ENCODE assay signal across 18 cellular contexts in the genomic region with DNA sequence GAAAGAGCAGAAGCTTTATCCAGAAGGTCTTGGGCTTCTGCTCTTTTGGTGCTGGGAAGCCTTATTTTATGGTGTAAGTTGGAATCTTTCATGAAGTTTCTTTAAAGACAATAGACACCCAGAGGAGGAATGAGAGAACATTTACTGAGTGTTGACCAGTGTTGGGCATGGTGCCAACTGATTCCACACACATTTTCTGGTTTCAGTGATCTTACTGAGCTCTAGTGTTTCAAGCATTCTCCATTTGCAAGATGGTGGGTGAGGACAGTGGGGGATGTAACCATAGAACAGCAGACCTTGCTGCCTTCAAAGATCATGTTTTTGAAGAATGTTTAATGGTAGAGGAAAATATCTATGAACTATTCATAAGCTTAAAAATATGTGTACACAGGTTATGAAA.
DNase-seq lines count a peak whose midpoint lies in the region; ATAC-seq and TF ChIP-seq lines count a peak whose summit lies in the region.
"Had no signal": no experiment of that assay in that cellular context is flagged by ENCODE, and none has a peak within 500 bp of the region (broad histone marks: within the 10 kb centered on the region; RNA-seq: fewer than 3 reads in every experiment).

No MANE protein-coding gene starts in this region.

- POLR2A ChIA-PET in SK-N-SH (lab: Yijun Ruan, JAX): no interaction called here

- H3K79me2 ChIP-seq in SK-N-SH (ENCODE audit: insufficient read depth): no peaks in the 10 kb centered on the region

- H3K9ac ChIP-seq in SK-N-SH (no peak overlapping the region), adipocyte (ENCODE audit: low read length) (no peak overlapping the region)
- H3K9ac ChIP-seq: BLaER1 had no signal

- no peak overlapping the region for H3K27ac ChIP-seq in SK-N-SH (ENCODE audit: low read depth in 2 of 2, low read length in 1 of 2)
- H3K27ac ChIP-seq in psoas muscle: no peak overlapping the region
- H3K27ac ChIP-seq: BLaER1 had no signal

- no peak for DNase-seq in SK-N-SH
- peak; percentile 12 for DNase-seq in adipocyte (ENCODE audit: low read depth)
- DNase-seq in glomerular visceral epithelial cell (ENCODE audit: extremely low spot score): peak; percentile 36
- DNase-seq in psoas muscle: no peak
- no peak for DNase-seq in RPMI8226
- DNase-seq: CD8-positive, alpha-beta memory T cell; DMS79 treated with DMSO at 0.1 percent for 48 hours; KG1; NCI-H1092; NCI-H2081 treated with DMSO at 0.1 percent for 48 hours; NCI-H2227 treated with DMSO at 0.1 percent for 48 hours; NCI-H524 treated with DMSO at 0.1 percent for 48 hours; NK-92 treated with Interleukin-12 subunit alpha and Interleukin-12 subunit beta, amount 100 ng/mL, for 24 hours had no signal

- H3K4me2 ChIP-seq in SK-N-SH: no peak overlapping the region
- H3K4me2 ChIP-seq: BLaER1, GM23338 had no signal

- no peak for TF ChIP-seq EP300 in SK-N-SH (IDR thresholded peaks at IDR 0.05; ENCODE audit: borderline replicate concordance in 1 of 2, low read depth in 1 of 2, low read length in 1 of 2)

- H3K36me3 ChIP-seq in SK-N-SH (replicated peaks in 1 of 2; ENCODE audit: control insufficient read depth in 1 of 2, insufficient read depth in 2 of 2, low read length in 1 of 2) (no peaks in the 10 kb centered on the region), adipocyte (ENCODE audit: control insufficient read depth, insufficient read depth, low read length, severe bottlenecking) (no peaks in the 10 kb centered on the region), psoas muscle (ENCODE audit: insufficient read depth in 1 of 2, low read depth in 1 of 2) (no peaks in the 10 kb centered on the region)
- H3K36me3 ChIP-seq: BLaER1 had no signal

- TF ChIP-seq RAD21 in SK-N-SH (IDR thresholded peaks at IDR 0.05; ENCODE audit: low read length): no peak

- no peaks in the 10 kb centered on the region; the same call in 1 of the 2 replicates for H3K9me2 ChIP-seq in SK-N-SH

- H3K9me3 ChIP-seq in SK-N-SH (no peaks in the 10 kb centered on the region), adipocyte (ENCODE audit: control insufficient read depth, low read length) (no peaks in the 10 kb centered on the region), psoas muscle (no peaks in the 10 kb centered on the region)
- H3K9me3 ChIP-seq: BLaER1 had no signal

- TF ChIP-seq CTCF in SK-N-SH (IDR thresholded peaks at IDR 0.05) (no peak), psoas muscle (IDR thresholded peaks at IDR 0.05) (no peak)

- H3K4me3 ChIP-seq in SK-N-SH (ENCODE audit: low read depth in 2 of 2, low read length in 1 of 2) (no peak overlapping the region), adipocyte (ENCODE audit: low read length) (no peak overlapping the region), psoas muscle (no peak overlapping the region)
- H3K4me3 ChIP-seq: BLaER1, GM23338 had no signal

- no peaks in the 10 kb centered on the region for H4K20me1 ChIP-seq in SK-N-SH (ENCODE audit: insufficient read depth)
- H4K20me1 ChIP-seq: BLaER1 had no signal

- H3K4me1 ChIP-seq in SK-N-SH (ENCODE audit: control insufficient read depth in 1 of 2, insufficient read depth in 2 of 2, low read depth in 1 of 2, low read length in 1 of 2): peaks cover 0 to 27% of the 10 kb centered on the region in 2 experiments; a peak in 2 of 4 replicates
- peaks cover 69% of the 10 kb centered on the region for H3K4me1 ChIP-seq in adipocyte (ENCODE audit: control insufficient read depth, insufficient read depth, low read length)
- no peaks in the 10 kb centered on the region for H3K4me1 ChIP-seq in psoas muscle

- H2AFZ ChIP-seq in SK-N-SH (ENCODE audit: low read depth): no peak overlapping the region
- H2AFZ ChIP-seq: GM23338 had no signal

- intact Hi-C loops in psoas muscle (cut with DNase I): no loop called here

- CTCF ChIA-PET in SK-N-SH (lab: Yijun Ruan, JAX): interaction anchor here (0.6 to 1.1 kb wide), 4 partner anchors 9 to 146 kb away, joined by 3 to 4 read pairs (median 3); no protein-coding TSS in a partner anchor

- no peak for ATAC-seq in SK-N-SH treated with all-trans-retinoic acid at 6 μM for 48 hours
- no peak for ATAC-seq in GM18861 (IDR thresholded peaks at IDR 0.05; ENCODE audit: unreplicated experiment)
- ATAC-seq in psoas muscle: no peak
- no peak for ATAC-seq in HG02870 (IDR thresholded peaks at IDR 0.05; ENCODE audit: unreplicated experiment)
- ATAC-seq: GM23338 had no signal

- H3F3A ChIP-seq in SK-N-SH (replicated peaks; ENCODE audit: insufficient read depth): peaks cover 14% of the 10 kb centered on the region

- H3K27me3 ChIP-seq in SK-N-SH (ENCODE audit: insufficient read depth): no peaks in the 10 kb centered on the region
- H3K27me3 ChIP-seq in adipocyte (replicated peaks; ENCODE audit: control insufficient read depth, insufficient read depth, low read length): no peaks in the 10 kb centered on the region
- peaks cover 0 to 3% (median 0%) of the 10 kb centered on the region in 3 donors for H3K27me3 ChIP-seq in psoas muscle (ENCODE audit: insufficient read depth in 3 of 3, low read length in 2 of 3)
- H3K27me3 ChIP-seq: BLaER1 had no signal

TF ChIP-seq in SK-N-SH, 30 proteins besides CTCF, POLR2A, EP300 and RAD21:
- TF ChIP-seq NFIC (IDR thresholded peaks at IDR 0.05; ENCODE audit: borderline replicate concordance) (peak; percentile 29; the same call in 1 of the 2 replicates), MXI1 (IDR thresholded peaks at IDR 0.05; ENCODE audit: low read depth, low read length) (no peak), TCF12 (IDR thresholded peaks at IDR 0.05) (no peak), CHD2 (IDR thresholded peaks at IDR 0.05; ENCODE audit: low read length, partially characterized antibody) (no peak), POLR2AphosphoS5 (IDR thresholded peaks at IDR 0.05; ENCODE audit: low read depth, low read length) (no peak), YY1 (IDR thresholded peaks at IDR 0.05; ENCODE audit: low read depth) (no peak)
- TF ChIP-seq, protein P1, sequence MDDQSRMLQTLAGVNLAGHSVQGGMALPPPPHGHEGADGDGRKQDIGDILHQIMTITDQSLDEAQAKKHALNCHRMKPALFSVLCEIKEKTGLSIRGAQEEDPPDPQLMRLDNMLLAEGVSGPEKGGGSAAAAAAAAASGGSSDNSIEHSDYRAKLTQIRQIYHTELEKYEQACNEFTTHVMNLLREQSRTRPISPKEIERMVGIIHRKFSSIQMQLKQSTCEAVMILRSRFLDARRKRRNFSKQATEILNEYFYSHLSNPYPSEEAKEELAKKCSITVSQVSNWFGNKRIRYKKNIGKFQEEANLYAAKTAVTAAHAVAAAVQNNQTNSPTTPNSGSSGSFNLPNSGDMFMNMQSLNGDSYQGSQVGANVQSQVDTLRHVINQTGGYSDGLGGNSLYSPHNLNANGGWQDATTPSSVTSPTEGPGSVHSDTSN (IDR thresholded peaks at IDR 0.05): no peak

TF ChIP-seq in SK-N-SH treated with all-trans-retinoic acid at 6 μM for 48 hours, 23 proteins besides CTCF, POLR2A, EP300 and RAD21:
- TF ChIP-seq OSR1 (CRISPR knock-in tag; IDR thresholded peaks at IDR 0.05) (no peak), CSDC2 (CRISPR knock-in tag; IDR thresholded peaks at IDR 0.05) (no peak), ESRRG (CRISPR knock-in tag; IDR thresholded peaks at IDR 0.05) (no peak), ARNTL (CRISPR knock-in tag; IDR thresholded peaks at IDR 0.05; ENCODE audit: borderline replicate concordance, low read depth) (no peak), PPARA (CRISPR knock-in tag; IDR thresholded peaks at IDR 0.05; ENCODE audit: borderline replicate concordance) (no peak), ISL1 (CRISPR knock-in tag; IDR thresholded peaks at IDR 0.05) (no peak)

Comparison
In these comparisons a context has a peak if more than half of its experiments do, and no peak if none do; other contexts are left out.
1. DNase-seq: peak in adipocyte (single experiment) and glomerular visceral epithelial cell (single experiment); none in SK-N-SH (single experiment), psoas muscle (0 of 2) and RPMI8226 (single experiment).